Comparison of ENCODE assay signal across 1 cellular context in the genomic region with DNA sequence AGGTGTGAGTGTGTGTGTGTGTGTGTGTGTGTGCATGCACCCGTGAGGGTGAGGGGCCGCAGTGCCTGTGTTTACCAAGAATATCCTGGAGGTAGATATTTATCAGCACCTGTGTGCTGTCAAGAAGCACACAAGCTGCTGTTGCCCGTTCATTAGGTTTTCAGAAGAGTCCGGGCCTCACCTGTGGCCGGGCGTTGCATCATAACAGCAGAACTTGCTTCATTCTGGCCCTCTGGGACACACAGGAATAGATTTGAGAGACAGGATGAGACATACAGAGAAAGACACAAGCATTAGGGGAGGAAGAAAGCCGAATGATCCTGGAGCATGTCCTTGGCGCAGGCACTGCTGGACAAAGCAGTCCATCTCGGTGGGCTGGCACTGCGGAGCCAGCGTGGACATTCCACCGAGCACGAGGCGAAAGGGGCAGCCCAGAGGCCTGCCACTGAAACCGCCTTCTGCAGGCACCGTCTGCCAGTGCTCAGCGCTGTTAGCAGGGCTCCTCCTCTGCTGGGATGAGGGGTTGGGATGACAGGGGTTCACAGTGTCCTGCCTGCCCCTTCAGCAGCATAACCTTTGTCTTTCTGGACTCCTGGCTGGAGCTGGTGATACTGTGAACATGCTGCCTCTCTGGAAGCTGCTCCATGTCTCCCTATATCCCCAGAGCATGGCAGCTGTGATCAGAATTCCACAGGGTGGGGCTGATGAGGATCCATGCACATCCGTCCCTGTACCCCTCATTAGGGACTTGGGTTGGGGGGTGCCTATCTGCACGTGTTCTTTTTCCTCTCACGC.
A peak's percentile ranks its signal among the peaks of the same experiment; 100 is the strongest.
TF ChIP-seq lines count a peak whose summit lies in the region.

No MANE protein-coding gene starts in this region.

TF ChIP-seq in HepG2, 621 proteins besides CTCF, POLR2A, EP300 and RAD21 (continued from another document and continues in another):
- TF ChIP-seq, protein P1, sequence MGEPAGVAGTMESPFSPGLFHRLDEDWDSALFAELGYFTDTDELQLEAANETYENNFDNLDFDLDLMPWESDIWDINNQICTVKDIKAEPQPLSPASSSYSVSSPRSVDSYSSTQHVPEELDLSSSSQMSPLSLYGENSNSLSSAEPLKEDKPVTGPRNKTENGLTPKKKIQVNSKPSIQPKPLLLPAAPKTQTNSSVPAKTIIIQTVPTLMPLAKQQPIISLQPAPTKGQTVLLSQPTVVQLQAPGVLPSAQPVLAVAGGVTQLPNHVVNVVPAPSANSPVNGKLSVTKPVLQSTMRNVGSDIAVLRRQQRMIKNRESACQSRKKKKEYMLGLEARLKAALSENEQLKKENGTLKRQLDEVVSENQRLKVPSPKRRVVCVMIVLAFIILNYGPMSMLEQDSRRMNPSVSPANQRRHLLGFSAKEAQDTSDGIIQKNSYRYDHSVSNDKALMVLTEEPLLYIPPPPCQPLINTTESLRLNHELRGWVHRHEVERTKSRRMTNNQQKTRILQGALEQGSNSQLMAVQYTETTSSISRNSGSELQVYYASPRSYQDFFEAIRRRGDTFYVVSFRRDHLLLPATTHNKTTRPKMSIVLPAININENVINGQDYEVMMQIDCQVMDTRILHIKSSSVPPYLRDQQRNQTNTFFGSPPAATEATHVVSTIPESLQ (CRISPR knock-in tag; conservative IDR thresholded peaks at IDR 0.05), result no peak
- no peak for TF ChIP-seq ZFYVE20 (CRISPR knock-in tag; IDR thresholded peaks at IDR 0.05; ENCODE audit: borderline replicate concordance, low read depth)
- no peak for TF ChIP-seq LCORL (IDR thresholded peaks at IDR 0.05)
- TF ChIP-seq LCORL (CRISPR knock-in tag; IDR thresholded peaks at IDR 0.05), result peak; percentile 55; the same call in 1 of the 2 replicates
- peak; percentile 97 for TF ChIP-seq CEBPG (CRISPR knock-in tag; IDR thresholded peaks at IDR 0.05)
- peak; percentile 84; the same call in 1 of the 2 replicates for TF ChIP-seq ZNF12 (CRISPR knock-in tag; IDR thresholded peaks at IDR 0.05)
- TF ChIP-seq, protein P2, sequence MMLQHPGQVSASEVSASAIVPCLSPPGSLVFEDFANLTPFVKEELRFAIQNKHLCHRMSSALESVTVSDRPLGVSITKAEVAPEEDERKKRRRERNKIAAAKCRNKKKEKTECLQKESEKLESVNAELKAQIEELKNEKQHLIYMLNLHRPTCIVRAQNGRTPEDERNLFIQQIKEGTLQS (CRISPR knock-in tag; IDR thresholded peaks at IDR 0.05), result peak; percentile 45; the same call in 1 of the 2 replicates
- TF ChIP-seq, protein P3, sequence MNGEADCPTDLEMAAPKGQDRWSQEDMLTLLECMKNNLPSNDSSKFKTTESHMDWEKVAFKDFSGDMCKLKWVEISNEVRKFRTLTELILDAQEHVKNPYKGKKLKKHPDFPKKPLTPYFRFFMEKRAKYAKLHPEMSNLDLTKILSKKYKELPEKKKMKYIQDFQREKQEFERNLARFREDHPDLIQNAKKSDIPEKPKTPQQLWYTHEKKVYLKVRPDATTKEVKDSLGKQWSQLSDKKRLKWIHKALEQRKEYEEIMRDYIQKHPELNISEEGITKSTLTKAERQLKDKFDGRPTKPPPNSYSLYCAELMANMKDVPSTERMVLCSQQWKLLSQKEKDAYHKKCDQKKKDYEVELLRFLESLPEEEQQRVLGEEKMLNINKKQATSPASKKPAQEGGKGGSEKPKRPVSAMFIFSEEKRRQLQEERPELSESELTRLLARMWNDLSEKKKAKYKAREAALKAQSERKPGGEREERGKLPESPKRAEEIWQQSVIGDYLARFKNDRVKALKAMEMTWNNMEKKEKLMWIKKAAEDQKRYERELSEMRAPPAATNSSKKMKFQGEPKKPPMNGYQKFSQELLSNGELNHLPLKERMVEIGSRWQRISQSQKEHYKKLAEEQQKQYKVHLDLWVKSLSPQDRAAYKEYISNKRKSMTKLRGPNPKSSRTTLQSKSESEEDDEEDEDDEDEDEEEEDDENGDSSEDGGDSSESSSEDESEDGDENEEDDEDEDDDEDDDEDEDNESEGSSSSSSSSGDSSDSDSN (CRISPR knock-in tag; IDR thresholded peaks at IDR 0.05), result peak; percentile 46
- no peak for TF ChIP-seq ZNF75D (CRISPR knock-in tag; IDR thresholded peaks at IDR 0.05; ENCODE audit: borderline replicate concordance)
- no peak for TF ChIP-seq SOX6 (IDR thresholded peaks at IDR 0.05)
- TF ChIP-seq SOX6 (CRISPR knock-in tag; IDR thresholded peaks at IDR 0.05), result peak; percentile 39
- TF ChIP-seq GATAD2A (CRISPR knock-in tag; IDR thresholded peaks at IDR 0.05), result peak; percentile 59
- TF ChIP-seq, protein P4, sequence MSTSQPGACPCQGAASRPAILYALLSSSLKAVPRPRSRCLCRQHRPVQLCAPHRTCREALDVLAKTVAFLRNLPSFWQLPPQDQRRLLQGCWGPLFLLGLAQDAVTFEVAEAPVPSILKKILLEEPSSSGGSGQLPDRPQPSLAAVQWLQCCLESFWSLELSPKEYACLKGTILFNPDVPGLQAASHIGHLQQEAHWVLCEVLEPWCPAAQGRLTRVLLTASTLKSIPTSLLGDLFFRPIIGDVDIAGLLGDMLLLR (CRISPR knock-in tag; IDR thresholded peaks at IDR 0.05), result peak; percentile 31; the same call in 1 of the 2 replicates
- peak; percentile 57; the same call in 1 of the 2 replicates for TF ChIP-seq ZNF350 (CRISPR knock-in tag; IDR thresholded peaks at IDR 0.05; ENCODE audit: borderline replicate concordance, low read depth)
- TF ChIP-seq, protein P5, sequence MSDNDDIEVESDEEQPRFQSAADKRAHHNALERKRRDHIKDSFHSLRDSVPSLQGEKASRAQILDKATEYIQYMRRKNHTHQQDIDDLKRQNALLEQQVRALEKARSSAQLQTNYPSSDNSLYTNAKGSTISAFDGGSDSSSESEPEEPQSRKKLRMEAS (IDR thresholded peaks at IDR 0.05), result peak; percentile 41; the same call in 1 of the 2 replicates
- TF ChIP-seq, protein P6, sequence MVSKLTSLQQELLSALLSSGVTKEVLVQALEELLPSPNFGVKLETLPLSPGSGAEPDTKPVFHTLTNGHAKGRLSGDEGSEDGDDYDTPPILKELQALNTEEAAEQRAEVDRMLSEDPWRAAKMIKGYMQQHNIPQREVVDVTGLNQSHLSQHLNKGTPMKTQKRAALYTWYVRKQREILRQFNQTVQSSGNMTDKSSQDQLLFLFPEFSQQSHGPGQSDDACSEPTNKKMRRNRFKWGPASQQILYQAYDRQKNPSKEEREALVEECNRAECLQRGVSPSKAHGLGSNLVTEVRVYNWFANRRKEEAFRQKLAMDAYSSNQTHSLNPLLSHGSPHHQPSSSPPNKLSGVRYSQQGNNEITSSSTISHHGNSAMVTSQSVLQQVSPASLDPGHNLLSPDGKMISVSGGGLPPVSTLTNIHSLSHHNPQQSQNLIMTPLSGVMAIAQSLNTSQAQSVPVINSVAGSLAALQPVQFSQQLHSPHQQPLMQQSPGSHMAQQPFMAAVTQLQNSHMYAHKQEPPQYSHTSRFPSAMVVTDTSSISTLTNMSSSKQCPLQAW (CRISPR knock-in tag; IDR thresholded peaks at IDR 0.05), result no peak
- no peak for TF ChIP-seq JUN (CRISPR knock-in tag; IDR thresholded peaks at IDR 0.05)
- peak; percentile 50; the same call in 1 of the 2 replicates for TF ChIP-seq NFKB2 (CRISPR knock-in tag; IDR thresholded peaks at IDR 0.05; ENCODE audit: borderline replicate concordance)
- TF ChIP-seq MZF1 (CRISPR knock-in tag; IDR thresholded peaks at IDR 0.05; ENCODE audit: borderline replicate concordance), result no peak
- TF ChIP-seq, protein P7, sequence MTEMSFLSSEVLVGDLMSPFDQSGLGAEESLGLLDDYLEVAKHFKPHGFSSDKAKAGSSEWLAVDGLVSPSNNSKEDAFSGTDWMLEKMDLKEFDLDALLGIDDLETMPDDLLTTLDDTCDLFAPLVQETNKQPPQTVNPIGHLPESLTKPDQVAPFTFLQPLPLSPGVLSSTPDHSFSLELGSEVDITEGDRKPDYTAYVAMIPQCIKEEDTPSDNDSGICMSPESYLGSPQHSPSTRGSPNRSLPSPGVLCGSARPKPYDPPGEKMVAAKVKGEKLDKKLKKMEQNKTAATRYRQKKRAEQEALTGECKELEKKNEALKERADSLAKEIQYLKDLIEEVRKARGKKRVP (CRISPR knock-in tag; IDR thresholded peaks at IDR 0.05), result peak; percentile 30 to 97; a peak in 2 of 4 replicates
- TF ChIP-seq ZNF749 (CRISPR knock-in tag; IDR thresholded peaks at IDR 0.05; ENCODE audit: borderline replicate concordance), result no peak
- TF ChIP-seq FOXC1 (CRISPR knock-in tag; IDR thresholded peaks at IDR 0.05; ENCODE audit: borderline replicate concordance), result 0 out of 2 replicates have a peak, but pooled peaks have one; percentile 50
- TF ChIP-seq, protein P8, sequence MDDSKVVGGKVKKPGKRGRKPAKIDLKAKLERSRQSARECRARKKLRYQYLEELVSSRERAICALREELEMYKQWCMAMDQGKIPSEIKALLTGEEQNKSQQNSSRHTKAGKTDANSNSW (CRISPR knock-in tag; IDR thresholded peaks at IDR 0.05; ENCODE audit: borderline replicate concordance), result no peak
- peak; percentile 98 for TF ChIP-seq ZNF263 (CRISPR knock-in tag; IDR thresholded peaks at IDR 0.05)
- peak; percentile 60; the same call in 1 of the 2 replicates for TF ChIP-seq ZNF563 (CRISPR knock-in tag; IDR thresholded peaks at IDR 0.05)
- TF ChIP-seq, protein P9, sequence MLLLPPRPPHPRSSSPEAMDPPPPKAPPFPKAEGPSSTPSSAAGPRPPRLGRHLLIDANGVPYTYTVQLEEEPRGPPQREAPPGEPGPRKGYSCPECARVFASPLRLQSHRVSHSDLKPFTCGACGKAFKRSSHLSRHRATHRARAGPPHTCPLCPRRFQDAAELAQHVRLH (CRISPR knock-in tag; IDR thresholded peaks at IDR 0.05; ENCODE audit: borderline replicate concordance, low read depth), result 0 out of 2 replicates have a peak, but pooled peaks have one; percentile 37
- TF ChIP-seq, protein P10, sequence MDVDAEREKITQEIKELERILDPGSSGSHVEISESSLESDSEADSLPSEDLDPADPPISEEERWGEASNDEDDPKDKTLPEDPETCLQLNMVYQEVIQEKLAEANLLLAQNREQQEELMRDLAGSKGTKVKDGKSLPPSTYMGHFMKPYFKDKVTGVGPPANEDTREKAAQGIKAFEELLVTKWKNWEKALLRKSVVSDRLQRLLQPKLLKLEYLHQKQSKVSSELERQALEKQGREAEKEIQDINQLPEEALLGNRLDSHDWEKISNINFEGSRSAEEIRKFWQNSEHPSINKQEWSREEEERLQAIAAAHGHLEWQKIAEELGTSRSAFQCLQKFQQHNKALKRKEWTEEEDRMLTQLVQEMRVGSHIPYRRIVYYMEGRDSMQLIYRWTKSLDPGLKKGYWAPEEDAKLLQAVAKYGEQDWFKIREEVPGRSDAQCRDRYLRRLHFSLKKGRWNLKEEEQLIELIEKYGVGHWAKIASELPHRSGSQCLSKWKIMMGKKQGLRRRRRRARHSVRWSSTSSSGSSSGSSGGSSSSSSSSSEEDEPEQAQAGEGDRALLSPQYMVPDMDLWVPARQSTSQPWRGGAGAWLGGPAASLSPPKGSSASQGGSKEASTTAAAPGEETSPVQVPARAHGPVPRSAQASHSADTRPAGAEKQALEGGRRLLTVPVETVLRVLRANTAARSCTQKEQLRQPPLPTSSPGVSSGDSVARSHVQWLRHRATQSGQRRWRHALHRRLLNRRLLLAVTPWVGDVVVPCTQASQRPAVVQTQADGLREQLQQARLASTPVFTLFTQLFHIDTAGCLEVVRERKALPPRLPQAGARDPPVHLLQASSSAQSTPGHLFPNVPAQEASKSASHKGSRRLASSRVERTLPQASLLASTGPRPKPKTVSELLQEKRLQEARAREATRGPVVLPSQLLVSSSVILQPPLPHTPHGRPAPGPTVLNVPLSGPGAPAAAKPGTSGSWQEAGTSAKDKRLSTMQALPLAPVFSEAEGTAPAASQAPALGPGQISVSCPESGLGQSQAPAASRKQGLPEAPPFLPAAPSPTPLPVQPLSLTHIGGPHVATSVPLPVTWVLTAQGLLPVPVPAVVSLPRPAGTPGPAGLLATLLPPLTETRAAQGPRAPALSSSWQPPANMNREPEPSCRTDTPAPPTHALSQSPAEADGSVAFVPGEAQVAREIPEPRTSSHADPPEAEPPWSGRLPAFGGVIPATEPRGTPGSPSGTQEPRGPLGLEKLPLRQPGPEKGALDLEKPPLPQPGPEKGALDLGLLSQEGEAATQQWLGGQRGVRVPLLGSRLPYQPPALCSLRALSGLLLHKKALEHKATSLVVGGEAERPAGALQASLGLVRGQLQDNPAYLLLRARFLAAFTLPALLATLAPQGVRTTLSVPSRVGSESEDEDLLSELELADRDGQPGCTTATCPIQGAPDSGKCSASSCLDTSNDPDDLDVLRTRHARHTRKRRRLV (CRISPR knock-in tag; IDR thresholded peaks at IDR 0.05), result no peak
- 0 out of 2 replicates have a peak, but pooled peaks have one; percentile 19 for TF ChIP-seq PHF8 (CRISPR knock-in tag; IDR thresholded peaks at IDR 0.05)
- TF ChIP-seq, protein P11, sequence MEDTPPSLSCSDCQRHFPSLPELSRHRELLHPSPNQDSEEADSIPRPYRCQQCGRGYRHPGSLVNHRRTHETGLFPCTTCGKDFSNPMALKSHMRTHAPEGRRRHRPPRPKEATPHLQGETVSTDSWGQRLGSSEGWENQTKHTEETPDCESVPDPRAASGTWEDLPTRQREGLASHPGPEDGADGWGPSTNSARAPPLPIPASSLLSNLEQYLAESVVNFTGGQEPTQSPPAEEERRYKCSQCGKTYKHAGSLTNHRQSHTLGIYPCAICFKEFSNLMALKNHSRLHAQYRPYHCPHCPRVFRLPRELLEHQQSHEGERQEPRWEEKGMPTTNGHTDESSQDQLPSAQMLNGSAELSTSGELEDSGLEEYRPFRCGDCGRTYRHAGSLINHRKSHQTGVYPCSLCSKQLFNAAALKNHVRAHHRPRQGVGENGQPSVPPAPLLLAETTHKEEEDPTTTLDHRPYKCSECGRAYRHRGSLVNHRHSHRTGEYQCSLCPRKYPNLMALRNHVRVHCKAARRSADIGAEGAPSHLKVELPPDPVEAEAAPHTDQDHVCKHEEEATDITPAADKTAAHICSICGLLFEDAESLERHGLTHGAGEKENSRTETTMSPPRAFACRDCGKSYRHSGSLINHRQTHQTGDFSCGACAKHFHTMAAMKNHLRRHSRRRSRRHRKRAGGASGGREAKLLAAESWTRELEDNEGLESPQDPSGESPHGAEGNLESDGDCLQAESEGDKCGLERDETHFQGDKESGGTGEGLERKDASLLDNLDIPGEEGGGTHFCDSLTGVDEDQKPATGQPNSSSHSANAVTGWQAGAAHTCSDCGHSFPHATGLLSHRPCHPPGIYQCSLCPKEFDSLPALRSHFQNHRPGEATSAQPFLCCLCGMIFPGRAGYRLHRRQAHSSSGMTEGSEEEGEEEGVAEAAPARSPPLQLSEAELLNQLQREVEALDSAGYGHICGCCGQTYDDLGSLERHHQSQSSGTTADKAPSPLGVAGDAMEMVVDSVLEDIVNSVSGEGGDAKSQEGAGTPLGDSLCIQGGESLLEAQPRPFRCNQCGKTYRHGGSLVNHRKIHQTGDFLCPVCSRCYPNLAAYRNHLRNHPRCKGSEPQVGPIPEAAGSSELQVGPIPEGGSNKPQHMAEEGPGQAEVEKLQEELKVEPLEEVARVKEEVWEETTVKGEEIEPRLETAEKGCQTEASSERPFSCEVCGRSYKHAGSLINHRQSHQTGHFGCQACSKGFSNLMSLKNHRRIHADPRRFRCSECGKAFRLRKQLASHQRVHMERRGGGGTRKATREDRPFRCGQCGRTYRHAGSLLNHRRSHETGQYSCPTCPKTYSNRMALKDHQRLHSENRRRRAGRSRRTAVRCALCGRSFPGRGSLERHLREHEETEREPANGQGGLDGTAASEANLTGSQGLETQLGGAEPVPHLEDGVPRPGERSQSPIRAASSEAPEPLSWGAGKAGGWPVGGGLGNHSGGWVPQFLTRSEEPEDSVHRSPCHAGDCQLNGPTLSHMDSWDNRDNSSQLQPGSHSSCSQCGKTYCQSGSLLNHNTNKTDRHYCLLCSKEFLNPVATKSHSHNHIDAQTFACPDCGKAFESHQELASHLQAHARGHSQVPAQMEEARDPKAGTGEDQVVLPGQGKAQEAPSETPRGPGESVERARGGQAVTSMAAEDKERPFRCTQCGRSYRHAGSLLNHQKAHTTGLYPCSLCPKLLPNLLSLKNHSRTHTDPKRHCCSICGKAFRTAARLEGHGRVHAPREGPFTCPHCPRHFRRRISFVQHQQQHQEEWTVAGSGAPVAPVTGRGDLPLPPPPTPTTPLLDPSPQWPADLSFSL (CRISPR knock-in tag; IDR thresholded peaks at IDR 0.05), result peak; percentile 50; the same call in 1 of the 2 replicates
